In genomic region chr1:15541231-15541792, GRCh38 we compare ENCODE assay signal across 26 cellular contexts. TPM values are rescaled to one million over a fixed set of nuclear protein-coding genes. Genes with fewer than 3 reads are reported as not detected.
"Had no signal": no experiment of that assay in that cellular context is flagged by ENCODE, and none has a peak within 500 bp of the region (broad histone marks: within the 10 kb centered on the region; RNA-seq: fewer than 3 reads in every experiment).

No MANE protein-coding gene starts in this region.

- H3K4me3 ChIP-seq: left lung, lower lobe of right lung, ovary, right atrium auricular region, skin epidermis, tibial nerve, uterus had no signal

- H3K9me3 ChIP-seq: left lung, lower lobe of right lung, ovary, right atrium auricular region, tibial nerve, uterus had no signal

- H3K27ac Mint-ChIP-seq: immature natural killer cell, progenitor cell of endocrine pancreas, type B pancreatic cell had no signal

- FAIRE-seq: islet of Langerhans, kidney had no signal

- H3K27me3 Mint-ChIP-seq: naive thymus-derived CD8-positive, alpha-beta T cell; progenitor cell of endocrine pancreas; stimulated activated naive CD8-positive, alpha-beta T cell treated with anti-CD3 and anti-CD28 coated beads, Interleukin-15, amount 100 ng/mL, for 72 hours; type B pancreatic cell had no signal

- H3K36me3 ChIP-seq: ovary, uterus had no signal

- H3K27me3 ChIP-seq: left lung, ovary, right atrium auricular region, tibial nerve, uterus had no signal

- H3K4me1 Mint-ChIP-seq: immature natural killer cell; stimulated activated naive CD8-positive, alpha-beta T cell treated with anti-CD3 and anti-CD28 coated beads, Interleukin-15, amount 100 ng/mL, for 72 hours had no signal

- H3K9me3 Mint-ChIP-seq: immature natural killer cell; naive thymus-derived CD8-positive, alpha-beta T cell; stimulated activated naive CD8-positive, alpha-beta T cell treated with anti-CD3 and anti-CD28 coated beads, Interleukin-15, amount 100 ng/mL, for 72 hours; type B pancreatic cell had no signal

- ATAC-seq: left colon; left lung; lower lobe of right lung; naive thymus-derived CD8-positive, alpha-beta T cell; sciatic nerve; stimulated activated naive CD8-positive, alpha-beta T cell treated with anti-CD3 and anti-CD28 coated beads, Interleukin-15, amount 100 ng/mL, for 72 hours had no signal

- H3K27ac ChIP-seq: left lung, lower lobe of right lung, ovary, right atrium auricular region, skin epidermis, tibial nerve, uterus had no signal

- H3K4me1 ChIP-seq: left lung, lower lobe of right lung, right atrium auricular region, tibial nerve, uterus had no signal

- H3K4me3 Mint-ChIP-seq: immature natural killer cell; naive thymus-derived CD8-positive, alpha-beta T cell; stimulated activated naive CD8-positive, alpha-beta T cell treated with anti-CD3 and anti-CD28 coated beads, Interleukin-15, amount 100 ng/mL, for 72 hours; type B pancreatic cell had no signal

- DNase-seq: hypothalamus; immature natural killer cell; kidney; left colon; left lung; lower lobe of right lung; mammary epithelial cell; mesenchymal stem cell; naive thymus-derived CD8-positive, alpha-beta T cell; ovary; stimulated activated CD4-positive, alpha-beta T cell treated with anti-CD3 and anti-CD28 coated beads, Interleukin-12 subunit alpha, Interleukin-12 subunit beta, amount 100 ng/mL, for 4 hours; stimulated activated CD4-positive, alpha-beta T cell treated with anti-CD3 and anti-CD28 coated beads, Interleukin-15, amount 100 ng/mL, for 24 hours; stimulated activated CD4-positive, alpha-beta T cell treated with anti-CD3 and anti-CD28 coated beads, Interleukin-2, amount 100 ng/mL, for 24 hours; stimulated activated CD4-positive, alpha-beta T cell treated with anti-CD3 and anti-CD28 coated beads, Interleukin-4, amount 100 ng/mL, for 1 hour; stimulated activated naive CD4-positive, alpha-beta T cell treated with Interleukin-2 at 50 U/mL for 16 hours; stimulated activated naive CD8-positive, alpha-beta T cell treated with anti-CD3 and anti-CD28 coated beads, Interleukin-15, amount 100 ng/mL, for 72 hours; substantia nigra; uterus had no signal

RNA-seq across cellular contexts. Expression of gene AGMAT, which starts 43.5 kb away (rescaled TPM):
- total RNA-seq: lower lobe of right lung, right atrium auricular region, tibial nerve had no signal
- polyA plus RNA-seq: neural cell had no signal
